ENCODE assay signal across 14 cellular contexts in the genomic region with DNA sequence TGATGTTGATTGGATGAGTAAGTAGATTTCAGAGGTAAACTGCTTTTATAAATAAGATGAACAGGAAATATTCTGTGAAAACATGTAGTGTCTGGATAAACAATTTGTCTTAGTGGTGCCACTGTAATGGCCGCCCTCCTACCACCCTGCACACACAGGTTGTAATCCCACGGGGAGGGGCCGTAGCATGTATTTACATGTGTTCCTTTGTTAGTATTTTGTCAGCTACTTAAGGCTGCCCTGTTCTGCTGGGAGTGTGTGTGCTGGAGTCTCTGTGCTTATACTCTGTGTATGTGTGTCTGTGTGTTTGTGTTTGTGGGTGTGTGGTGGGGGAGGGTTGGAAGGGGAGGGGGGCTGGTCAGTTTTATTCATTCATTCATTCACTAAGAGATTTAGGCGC. TPM values are rescaled to one million over a fixed set of nuclear protein-coding genes. Genes with fewer than 3 reads are reported as not detected.
A peak's percentile ranks its signal among the peaks of the same experiment; 100 is the strongest.
DNase-seq lines count a peak whose midpoint lies in the region; ATAC-seq and TF ChIP-seq lines count a peak whose summit lies in the region.
"Had no signal": no experiment of that assay in that cellular context is flagged by ENCODE, and none has a peak within 500 bp of the region (broad histone marks: within the 10 kb centered on the region; RNA-seq: fewer than 3 reads in every experiment).

No MANE protein-coding gene starts in this region.

- H3K36me3 Mint-ChIP-seq in CD4-positive, CD25-positive, alpha-beta regulatory T cell: no peaks in the 10 kb centered on the region
- H3K36me3 Mint-ChIP-seq in CD8-positive, alpha-beta memory T cell: peaks cover 0 to 18% (median 2%) of the 10 kb centered on the region in 3 donors
- peaks cover 2% of the 10 kb centered on the region for H3K36me3 Mint-ChIP-seq in activated naive CD8-positive, alpha-beta T cell
- no peaks in the 10 kb centered on the region for H3K36me3 Mint-ChIP-seq in mesothelial cell of epicardium
- H3K36me3 Mint-ChIP-seq in H9 (ENCODE audit: insufficient read depth in 1 of 3, low read depth in 3 of 3): peaks cover 0 to 2% (median 0%) of the 10 kb centered on the region in 3 experiments; a peak in 1 of 7 replicates
- peaks cover 5% of the 10 kb centered on the region for H3K36me3 Mint-ChIP-seq in activated T-helper 1 cell treated with anti-CD3 and anti-CD28 coated beads, Interleukin-12 subunit alpha, Interleukin-12 subunit beta, Interleukin-2, Interleukin-4 antibody, amounts not matched to agents 30 ng/mL and 10 ng/mL and 1 ng/mL, durations not matched to agents 14 hours and 24 hours and 36 hours (ENCODE audit: low read depth)

- no peak for TF ChIP-seq POLR2A in heart left ventricle (IDR thresholded peaks at IDR 0.05)

- no peak overlapping the region for H3K23ac ChIP-seq in H9 (ENCODE audit: insufficient read length, low read depth, low read length)

- H4K8ac ChIP-seq in H9 (replicated peaks; ENCODE audit: insufficient read length, low read depth, low read length): no peak overlapping the region

- no peak overlapping the region for H2BK12ac ChIP-seq in H9 (ENCODE audit: insufficient read length, low read depth, low read length)

- no peaks in the 10 kb centered on the region for H4K20me1 ChIP-seq in H9 (ENCODE audit: control insufficient read depth, insufficient read depth, insufficient read length)

- CTCF ChIA-PET in CD8-positive, alpha-beta memory T cell (lab: Charles Lee): interaction anchor here (1.1 to 1.3 kb wide), 3 partner anchors 8 to 30 kb away, joined by 3 to 4 read pairs (median 4); no protein-coding TSS in a partner anchor

- TF ChIP-seq CTCF in mesothelial cell of epicardium (IDR thresholded peaks at IDR 0.05; ENCODE audit: unreplicated experiment) (no peak), H9 (conservative IDR thresholded peaks at IDR 0.05) (no peak), heart left ventricle (IDR thresholded peaks at IDR 0.05) (no peak)

- H3K27ac Mint-ChIP-seq in CD4-positive, CD25-positive, alpha-beta regulatory T cell: peak overlapping the region in 2 of 3 donors; percentile 27 to 85
- peak overlapping the region; percentile 79 to 96 (median 89) for H3K27ac Mint-ChIP-seq in CD8-positive, alpha-beta memory T cell
- H3K27ac Mint-ChIP-seq in activated naive CD8-positive, alpha-beta T cell: peak overlapping the region; percentile 25
- H3K27ac Mint-ChIP-seq in mesothelial cell of epicardium: peak overlapping the region; percentile 95
- no peak overlapping the region for H3K27ac Mint-ChIP-seq in H9
- no peak overlapping the region for H3K27ac Mint-ChIP-seq in activated T-helper 1 cell treated with anti-CD3 and anti-CD28 coated beads, Interleukin-12 subunit alpha, Interleukin-12 subunit beta, Interleukin-2, Interleukin-4 antibody, amounts not matched to agents 30 ng/mL and 10 ng/mL and 1 ng/mL, durations not matched to agents 14 hours and 24 hours and 36 hours

- WGBS in H9 (ENCODE audit: extremely low coverage, insufficient read length, low lambda C conversion rate): no CpG with 5 or more reads among the region's 4 CpGs
- WGBS in heart left ventricle, 4 donors: 81 to 88% (median 85%) methylated on average over 4 of the region's 4 CpGs

- DNase-seq in CD4-positive, CD25-positive, alpha-beta regulatory T cell: no peak
- DNase-seq in CD8-positive, alpha-beta memory T cell: no peak
- DNase-seq in mesothelial cell of epicardium (ENCODE audit: low spot score in 2 of 2, unreplicated experiment in 2 of 2) (no peak), H9 (no peak), heart left ventricle (no peak)
- DNase-seq in activated T-helper 1 cell treated with anti-CD3 and anti-CD28 coated beads, Interleukin-12 subunit alpha, Interleukin-12 subunit beta, Interleukin-2, Interleukin-4 antibody, amounts not matched to agents 30 ng/mL and 10 ng/mL and 1 ng/mL, durations not matched to agents 14 hours and 24 hours and 36 hours (ENCODE audit: low spot score): no peak
- DNase-seq: DMS79, heart right ventricle, mesendoderm, NCI-H1694 had no signal

- no peak overlapping the region for H3K4me3 ChIP-seq in CD4-positive, CD25-positive, alpha-beta regulatory T cell (ENCODE audit: low read depth, low read length)
- no peak overlapping the region for H3K4me3 ChIP-seq in CD8-positive, alpha-beta memory T cell (ENCODE audit: low read length)
- H3K4me3 ChIP-seq in heart left ventricle: no peak overlapping the region
- H3K4me3 ChIP-seq: heart right ventricle had no signal

- H3K18ac ChIP-seq in H9 (ENCODE audit: insufficient read length, low read depth, low read length): no peak overlapping the region

- POLR2A ChIA-PET in CD8-positive, alpha-beta memory T cell (lab: Charles Lee): interaction anchor here (0.6 to 0.7 kb wide), 2 partner anchors 12 to 20 kb away, joined by 3 read pairs; no protein-coding TSS in a partner anchor

- no peak overlapping the region for H2AFZ ChIP-seq in H9 (ENCODE audit: low read length)

- H2BK120ac ChIP-seq in H9 (ENCODE audit: low read depth, low read length, poor library complexity, severe bottlenecking): no peak overlapping the region

- no peak overlapping the region for H2BK15ac ChIP-seq in H9 (ENCODE audit: low read depth, low read length)

- intact Hi-C loops in activated T-helper 1 cell treated with anti-CD3 and anti-CD28 coated beads, Interleukin-12 subunit alpha, Interleukin-12 subunit beta, Interleukin-2, Interleukin-4 antibody, amounts not matched to agents 30 ng/mL and 10 ng/mL and 1 ng/mL, durations not matched to agents 14 hours and 24 hours and 36 hours (cut with micrococcal nuclease): loop anchor here (10.0 kb wide), 1 partner anchor 1151 kb away; no protein-coding TSS in a partner anchor
- intact Hi-C loops in heart left ventricle (cut with DNase I): loop anchor here in 2 of 10 donors (5.0 to 10.0 kb wide), 2 partner anchors 52 to 171 kb away; no protein-coding TSS in a partner anchor

- no peak overlapping the region for H3K56ac ChIP-seq in H9 (ENCODE audit: insufficient read length, low read depth, low read length)

- H3K79me2 ChIP-seq in H9 (ENCODE audit: insufficient read depth, low read length): no peaks in the 10 kb centered on the region

- H3K4me1 ChIP-seq in CD4-positive, CD25-positive, alpha-beta regulatory T cell (ENCODE audit: control insufficient read depth, insufficient read depth, low read length, poor library complexity, severe bottlenecking): peaks cover 34% of the 10 kb centered on the region
- H3K4me1 ChIP-seq in CD8-positive, alpha-beta memory T cell (ENCODE audit: insufficient read depth, low read length): peaks cover 61% of the 10 kb centered on the region
- H3K4me1 ChIP-seq in H9 (ENCODE audit: insufficient read depth, low read length) (no peaks in the 10 kb centered on the region), heart left ventricle (peaks cover 16 to 82% (median 69%) of the 10 kb centered on the region in 12 donors)

- H2BK20ac ChIP-seq in H9 (ENCODE audit: low read depth, low read length, poor library complexity, severe bottlenecking): no peak overlapping the region

- no peaks in the 10 kb centered on the region for H3K9me3 ChIP-seq in CD4-positive, CD25-positive, alpha-beta regulatory T cell (ENCODE audit: control insufficient read depth in 2 of 2, low read length in 2 of 2)
- no peaks in the 10 kb centered on the region for H3K9me3 ChIP-seq in CD8-positive, alpha-beta memory T cell (ENCODE audit: low read length)
- no peaks in the 10 kb centered on the region for H3K9me3 ChIP-seq in H9 (ENCODE audit: control insufficient read depth, low read depth, low read length)
- no peaks in the 10 kb centered on the region for H3K9me3 ChIP-seq in heart left ventricle
- H3K9me3 ChIP-seq: heart right ventricle had no signal

- peaks cover 39 to 72% (median 53%) of the 10 kb centered on the region in 4 donors for H3K4me1 Mint-ChIP-seq in CD4-positive, CD25-positive, alpha-beta regulatory T cell
- H3K4me1 Mint-ChIP-seq in CD8-positive, alpha-beta memory T cell: peaks cover 72 to 88% (median 87%) of the 10 kb centered on the region in 3 donors
- peaks cover 78% of the 10 kb centered on the region for H3K4me1 Mint-ChIP-seq in activated naive CD8-positive, alpha-beta T cell (ENCODE audit: low read depth)
- H3K4me1 Mint-ChIP-seq in mesothelial cell of epicardium (peaks cover 77% of the 10 kb centered on the region), H9 (peaks cover 12 to 19% of the 10 kb centered on the region in 2 experiments)
- H3K4me1 Mint-ChIP-seq in activated T-helper 1 cell treated with anti-CD3 and anti-CD28 coated beads, Interleukin-12 subunit alpha, Interleukin-12 subunit beta, Interleukin-2, Interleukin-4 antibody, amounts not matched to agents 30 ng/mL and 10 ng/mL and 1 ng/mL, durations not matched to agents 14 hours and 24 hours and 36 hours (ENCODE audit: low read depth): peaks cover 55% of the 10 kb centered on the region

- H3K27me3 Mint-ChIP-seq in CD4-positive, CD25-positive, alpha-beta regulatory T cell: peaks cover 3% of the 10 kb centered on the region
- peaks cover 0 to 2% of the 10 kb centered on the region in 2 donors for H3K27me3 Mint-ChIP-seq in CD8-positive, alpha-beta memory T cell
- H3K27me3 Mint-ChIP-seq in activated naive CD8-positive, alpha-beta T cell: no peaks in the 10 kb centered on the region
- H3K27me3 Mint-ChIP-seq in mesothelial cell of epicardium (ENCODE audit: low read depth) (no peaks in the 10 kb centered on the region), H9 (ENCODE audit: low read depth) (peaks cover 44% of the 10 kb centered on the region)
- peaks cover 7% of the 10 kb centered on the region for H3K27me3 Mint-ChIP-seq in activated T-helper 1 cell treated with anti-CD3 and anti-CD28 coated beads, Interleukin-12 subunit alpha, Interleukin-12 subunit beta, Interleukin-2, Interleukin-4 antibody, amounts not matched to agents 30 ng/mL and 10 ng/mL and 1 ng/mL, durations not matched to agents 14 hours and 24 hours and 36 hours (ENCODE audit: insufficient read depth)
- H3K27me3 Mint-ChIP-seq: dendritic cell treated with granulocyte-macrophage colony-stimulating factor and Interleukin-4, amounts not matched to agents 40 ng/mL and 50 ng/mL, for 4 days had no signal

- no peak for ATAC-seq in CD4-positive, CD25-positive, alpha-beta regulatory T cell (ENCODE audit: low read depth in 2 of 2)
- ATAC-seq in heart left ventricle (no peak), GM19395 (IDR thresholded peaks at IDR 0.05; ENCODE audit: unreplicated experiment) (no peak)
- ATAC-seq: heart right ventricle, Panc1 had no signal

- no peak overlapping the region for H2AK5ac ChIP-seq in H9 (ENCODE audit: insufficient read length, low read length)

- no peak overlapping the region for H3K14ac ChIP-seq in H9 (ENCODE audit: insufficient read depth, low read length)

- H3K4ac ChIP-seq in H9 (ENCODE audit: low read depth, low read length): no peak overlapping the region

- H3K27me3 ChIP-seq in CD4-positive, CD25-positive, alpha-beta regulatory T cell (ENCODE audit: control insufficient read depth, insufficient read depth, low read length): no peaks in the 10 kb centered on the region
- no peaks in the 10 kb centered on the region for H3K27me3 ChIP-seq in CD8-positive, alpha-beta memory T cell (ENCODE audit: insufficient read depth, low read length, poor library complexity, severe bottlenecking)
- H3K27me3 ChIP-seq in H9 (ENCODE audit: insufficient read depth, low read length): peaks cover 14% of the 10 kb centered on the region; the same call in 1 of the 2 replicates
- H3K27me3 ChIP-seq in heart left ventricle: no peaks in the 10 kb centered on the region
- H3K27me3 ChIP-seq: heart right ventricle had no signal

- H3K9me3 Mint-ChIP-seq in CD4-positive, CD25-positive, alpha-beta regulatory T cell: peaks cover 0 to 1% (median 0%) of the 10 kb centered on the region in 7 donors
- H3K9me3 Mint-ChIP-seq in CD8-positive, alpha-beta memory T cell: no peaks in the 10 kb centered on the region
- H3K9me3 Mint-ChIP-seq in activated naive CD8-positive, alpha-beta T cell (ENCODE audit: low read depth): no peaks in the 10 kb centered on the region
- no peaks in the 10 kb centered on the region for H3K9me3 Mint-ChIP-seq in mesothelial cell of epicardium
- H3K9me3 Mint-ChIP-seq in H9: peaks cover 0 to 2% of the 10 kb centered on the region in 2 experiments; a peak in 1 of 5 replicates
- H3K9me3 Mint-ChIP-seq in activated T-helper 1 cell treated with anti-CD3 and anti-CD28 coated beads, Interleukin-12 subunit alpha, Interleukin-12 subunit beta, Interleukin-2, Interleukin-4 antibody, amounts not matched to agents 30 ng/mL and 10 ng/mL and 1 ng/mL, durations not matched to agents 14 hours and 24 hours and 36 hours: no peaks in the 10 kb centered on the region
- H3K9me3 Mint-ChIP-seq: dendritic cell treated with granulocyte-macrophage colony-stimulating factor and Interleukin-4, amounts not matched to agents 40 ng/mL and 50 ng/mL, for 4 days had no signal

- no peak overlapping the region for H3K9ac ChIP-seq in H9 (ENCODE audit: extremely low read depth, insufficient read length, low read length)

- no peak overlapping the region for H3K4me2 ChIP-seq in H9 (ENCODE audit: insufficient read depth, insufficient read length, low read length)

- no peak overlapping the region for H3K27ac ChIP-seq in CD4-positive, CD25-positive, alpha-beta regulatory T cell (ENCODE audit: insufficient read depth, low read length, poor library complexity, severe bottlenecking)
- H3K27ac ChIP-seq in CD8-positive, alpha-beta memory T cell (ENCODE audit: low read depth, low read length): no peak overlapping the region
- H3K27ac ChIP-seq in H9 (ENCODE audit: insufficient read length, low read depth, low read length) (no peak overlapping the region), heart left ventricle (peak overlapping the region in 5 of 12 donors; percentile 36 to 91 (median 76))

- peak overlapping the region; percentile 34 to 94 (median 46) for H3K4me3 Mint-ChIP-seq in CD4-positive, CD25-positive, alpha-beta regulatory T cell
- H3K4me3 Mint-ChIP-seq in CD8-positive, alpha-beta memory T cell: peak overlapping the region in 5 of 7 donors; percentile 12 to 74 (median 56)
- peak overlapping the region; percentile 31 for H3K4me3 Mint-ChIP-seq in activated naive CD8-positive, alpha-beta T cell
- H3K4me3 Mint-ChIP-seq in mesothelial cell of epicardium (peak overlapping the region; percentile 20), H9 (no peak overlapping the region)
- no peak overlapping the region for H3K4me3 Mint-ChIP-seq in activated T-helper 1 cell treated with anti-CD3 and anti-CD28 coated beads, Interleukin-12 subunit alpha, Interleukin-12 subunit beta, Interleukin-2, Interleukin-4 antibody, amounts not matched to agents 30 ng/mL and 10 ng/mL and 1 ng/mL, durations not matched to agents 14 hours and 24 hours and 36 hours
- H3K4me3 Mint-ChIP-seq: dendritic cell treated with granulocyte-macrophage colony-stimulating factor and Interleukin-4, amounts not matched to agents 40 ng/mL and 50 ng/mL, for 4 days had no signal

- no peak overlapping the region for H4K5ac ChIP-seq in H9 (ENCODE audit: insufficient read length, low read depth, low read length)

- no peak overlapping the region for H3T11ph ChIP-seq in H9 (ENCODE audit: low read length)

- no peaks in the 10 kb centered on the region for H3K36me3 ChIP-seq in CD4-positive, CD25-positive, alpha-beta regulatory T cell (ENCODE audit: control insufficient read depth, insufficient read depth, low read length)
- H3K36me3 ChIP-seq in CD8-positive, alpha-beta memory T cell (ENCODE audit: insufficient read depth, low read length): no peaks in the 10 kb centered on the region
- no peaks in the 10 kb centered on the region for H3K36me3 ChIP-seq in heart left ventricle

- no peak overlapping the region for H2BK5ac ChIP-seq in H9 (ENCODE audit: insufficient read length, low read length)

- no peak overlapping the region for H4K91ac ChIP-seq in H9 (ENCODE audit: insufficient read length, low read depth, low read length)

- no peaks in the 10 kb centered on the region for H3K79me1 ChIP-seq in H9 (ENCODE audit: insufficient read depth, low read depth, low read length, poor library complexity, severe bottlenecking)

- peaks cover 6% of the 10 kb centered on the region for H3K23me2 ChIP-seq in H9 (ENCODE audit: insufficient read length, low read depth, low read length, poor library complexity, severe bottlenecking)

RNA-seq across cellular contexts. Expression of gene TSHZ1, which starts 5.1 kb away (rescaled TPM):
- total RNA-seq in CD4-positive, CD25-positive, alpha-beta regulatory T cell: 16.4 TPM
- 1 to 10 TPM; 1.1 to 2.4 (median 1.4) TPM for polyA plus RNA-seq in CD4-positive, CD25-positive, alpha-beta regulatory T cell
- total RNA-seq in CD8-positive, alpha-beta memory T cell: 10 to 100 TPM; 17.9 to 18.6 TPM
- polyA plus RNA-seq in CD8-positive, alpha-beta memory T cell: 9.0 TPM
- 48.6 to 50.6 TPM (median 50.0 TPM) in 3 replicates for total RNA-seq in mesothelial cell of epicardium
- total RNA-seq in H9 (2021): 0.15 and 0.24 TPM in 2 replicates
- total RNA-seq in activated T-helper 1 cell treated with anti-CD3 and anti-CD28 coated beads, Interleukin-12 subunit alpha, Interleukin-12 subunit beta, Interleukin-2, Interleukin-4 antibody, amounts not matched to agents 30 ng/mL and 10 ng/mL and 1 ng/mL, durations not matched to agents 14 hours and 24 hours and 36 hours: 12.7 and 13.5 TPM in 2 replicates
- 10 to 100 TPM; 14.7 to 27.9 (median 19.5) TPM for total RNA-seq in heart left ventricle
- 1 to 10 TPM; 7.5 to 8.8 TPM for polyA plus RNA-seq in heart left ventricle

RNA-seq across cellular contexts. Expression of gene PTGR3, which starts 6.7 kb away (rescaled TPM):
- total RNA-seq in CD4-positive, CD25-positive, alpha-beta regulatory T cell: 25.5 TPM
- polyA plus RNA-seq in CD4-positive, CD25-positive, alpha-beta regulatory T cell: 10 to 100 TPM; 18.6 to 33.3 (median 25.8) TPM
- total RNA-seq in CD8-positive, alpha-beta memory T cell: 10 to 100 TPM; 25.8 to 26.3 TPM
- polyA plus RNA-seq in CD8-positive, alpha-beta memory T cell: 20.3 TPM
- 47.0 to 52.6 TPM (median 52.1 TPM) in 3 replicates for total RNA-seq in mesothelial cell of epicardium
- 1.6 and 2.7 TPM in 2 replicates for total RNA-seq in H9 (2021)
- total RNA-seq in activated T-helper 1 cell treated with anti-CD3 and anti-CD28 coated beads, Interleukin-12 subunit alpha, Interleukin-12 subunit beta, Interleukin-2, Interleukin-4 antibody, amounts not matched to agents 30 ng/mL and 10 ng/mL and 1 ng/mL, durations not matched to agents 14 hours and 24 hours and 36 hours: 19.1 and 23.3 TPM in 2 replicates
- 10 to 100 TPM; 35.3 to 58.2 (median 49.4) TPM for total RNA-seq in heart left ventricle
- 10 to 100 TPM; 13.6 to 33.4 TPM for polyA plus RNA-seq in heart left ventricle

Comparison
In these comparisons a context has a peak if more than half of its experiments do, and no peak if none do; other contexts are left out.
1. H3K27ac Mint-ChIP-seq: peak in CD4-positive, CD25-positive, alpha-beta regulatory T cell (2 of 3), CD8-positive, alpha-beta memory T cell (8 of 8), activated naive CD8-positive, alpha-beta T cell (single experiment) and mesothelial cell of epicardium (single experiment); none in H9 (0 of 3) and activated T-helper 1 cell treated with anti-CD3 and anti-CD28 coated beads, Interleukin-12 subunit alpha, Interleukin-12 subunit beta, Interleukin-2, Interleukin-4 antibody, amounts not matched to agents 30 ng/mL and 10 ng/mL and 1 ng/mL, durations not matched to agents 14 hours and 24 hours and 36 hours (single experiment).
2. H3K4me3 Mint-ChIP-seq: peak in CD4-positive, CD25-positive, alpha-beta regulatory T cell (4 of 4), CD8-positive, alpha-beta memory T cell (5 of 7), activated naive CD8-positive, alpha-beta T cell (single experiment) and mesothelial cell of epicardium (single experiment); none in H9 (0 of 2) and activated T-helper 1 cell treated with anti-CD3 and anti-CD28 coated beads, Interleukin-12 subunit alpha, Interleukin-12 subunit beta, Interleukin-2, Interleukin-4 antibody, amounts not matched to agents 30 ng/mL and 10 ng/mL and 1 ng/mL, durations not matched to agents 14 hours and 24 hours and 36 hours (single experiment).
3. RNA of gene TSHZ1, which starts 5.1 kb away (total RNA-seq): 48.6 to 50.6 TPM in mesothelial cell of epicardium, 14.7 to 27.9 TPM in heart left ventricle, 17.9 to 18.6 TPM in CD8-positive, alpha-beta memory T cell, 16.4 TPM in CD4-positive, CD25-positive, alpha-beta regulatory T cell (single experiment) and 12.7 to 13.5 TPM in activated T-helper 1 cell treated with anti-CD3 and anti-CD28 coated beads, Interleukin-12 subunit alpha, Interleukin-12 subunit beta, Interleukin-2, Interleukin-4 antibody, amounts not matched to agents 30 ng/mL and 10 ng/mL and 1 ng/mL, durations not matched to agents 14 hours and 24 hours and 36 hours; 0.15 to 0.24 TPM in H9; every median in the first group is over 10 times any median in the second.